ENCODE assay signal across 17 cellular contexts in the genomic region with DNA sequence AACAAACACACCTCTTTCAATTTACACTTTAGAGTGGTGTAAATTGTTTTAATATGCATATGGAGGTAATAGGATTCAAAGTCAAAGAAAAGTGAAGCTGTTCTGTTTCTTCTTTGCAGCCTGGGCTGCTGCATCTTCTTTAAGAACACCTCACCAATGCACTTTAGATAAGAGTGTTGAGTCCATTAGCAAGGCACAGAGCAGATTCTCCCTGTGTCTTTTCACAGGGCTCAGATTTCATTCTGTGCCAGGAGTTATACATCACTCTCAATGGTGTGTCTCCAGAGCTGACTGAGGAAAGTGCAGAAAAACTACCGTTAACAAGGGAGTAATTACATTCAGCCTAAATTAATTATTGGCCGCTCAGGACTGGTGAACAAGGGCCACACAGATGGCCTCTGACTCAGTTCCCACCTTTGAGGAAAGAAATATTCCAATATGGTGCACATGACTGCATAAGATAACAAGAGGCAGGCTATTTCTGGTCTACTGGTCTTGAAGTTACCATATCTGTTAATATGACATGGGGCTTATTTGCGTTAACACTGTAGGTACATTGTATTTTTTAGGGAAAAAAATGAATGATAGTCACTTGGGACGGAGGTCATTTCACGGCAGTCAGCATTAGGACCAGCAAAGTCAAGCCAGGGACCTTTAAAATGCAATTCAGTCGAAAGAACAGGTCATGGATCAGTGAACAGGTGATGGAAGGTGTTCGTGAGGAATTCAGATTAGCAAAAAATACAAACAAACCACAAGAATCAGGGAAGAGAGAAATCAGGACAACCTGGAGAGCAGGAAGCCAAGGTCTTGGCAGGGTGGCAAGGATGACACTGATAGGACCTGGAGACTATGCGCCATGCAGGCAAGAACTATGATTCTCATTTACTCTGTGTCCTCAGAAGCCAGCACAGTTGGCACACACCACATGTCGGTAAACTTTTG.
DNase-seq lines count a peak whose midpoint lies in the region; FAIRE-seq and TF ChIP-seq lines count a peak whose summit lies in the region.
"Had no signal": no experiment of that assay in that cellular context is flagged by ENCODE, and none has a peak within 500 bp of the region (broad histone marks: within the 10 kb centered on the region; RNA-seq: fewer than 3 reads in every experiment).

No MANE protein-coding gene starts in this region.

- no peaks in the 10 kb centered on the region for H3K36me3 ChIP-seq in Caco-2 (ENCODE audit: control insufficient read depth, insufficient read depth, low read length)

- no peaks in the 10 kb centered on the region for H3K27me3 ChIP-seq in Caco-2 (replicated peaks; ENCODE audit: control insufficient read depth, insufficient read depth, low read length)

- H3K9me3 ChIP-seq in Caco-2 = no peaks in the 10 kb centered on the region

- CTCF ChIA-PET in Caco-2 (lab: Charles Lee) = no interaction called here

- in situ Hi-C loops in Caki2 (cut with HindIII; ENCODE audit: low pct_unique_long_range_greater_than_20kb, low sequenced_read_pairs) = no loop called here

- H3K9me3 Mint-ChIP-seq in nephron progenitor cell (peaks cover 3% of the 10 kb centered on the region), chondrocyte (ENCODE audit: low read depth) (peaks cover 2% of the 10 kb centered on the region), Caco-2 (ENCODE audit: unreplicated experiment) (peaks cover 18% of the 10 kb centered on the region)
- H3K9me3 Mint-ChIP-seq: H9 had no signal

- H3K36me3 Mint-ChIP-seq in nephron progenitor cell (ENCODE audit: low read depth) = no peaks in the 10 kb centered on the region
- H3K36me3 Mint-ChIP-seq in chondrocyte (ENCODE audit: low read depth) = no peaks in the 10 kb centered on the region
- no peaks in the 10 kb centered on the region for H3K36me3 Mint-ChIP-seq in Caco-2 (ENCODE audit: insufficient read depth, unreplicated experiment)

- intact Hi-C loops in Caco-2 (cut with micrococcal nuclease; ENCODE audit: unreplicated experiment) = no loop called here

- FAIRE-seq in RCC 7860 (lab: Jason Lieb, UNC) = peak; percentile 83
- FAIRE-seq: A204.1, GM12878 had no signal

- peak; percentile 98 for DNase-seq in Caki2 (ENCODE audit: low read depth)
- DNase-seq in RCC 7860 (ENCODE audit: low spot score) = peak; percentile 58
- DNase-seq in kidney tubule cell (ENCODE audit: low spot score) = peak; percentile 74
- no peak for DNase-seq in nephron progenitor cell
- DNase-seq in chondrocyte (ENCODE audit: low spot score) = no peak
- no peak for DNase-seq in hypothalamus (lab: John Stamatoyannopoulos, UW)
- DNase-seq in Caco-2 = no peak
- DNase-seq: ACHN; CD4-positive, alpha-beta T cell; DMS 273 treated with DMSO at 0.1 percent for 48 hours; DMS53; DND-41; EL; GOT3; H9 had no signal

- H3K4me1 ChIP-seq in Caco-2 = no peaks in the 10 kb centered on the region

- peak overlapping the region; percentile 52 for H3K4me3 Mint-ChIP-seq in nephron progenitor cell
- no peak overlapping the region for H3K4me3 Mint-ChIP-seq in chondrocyte (ENCODE audit: unreplicated experiment)
- no peak overlapping the region for H3K4me3 Mint-ChIP-seq in Caco-2 (ENCODE audit: unreplicated experiment)
- H3K4me3 Mint-ChIP-seq: CD4-positive, alpha-beta T cell; H9 had no signal

- POLR2A ChIA-PET in Caco-2 (lab: Charles Lee) = no interaction called here

- no peak overlapping the region for H3K27ac Mint-ChIP-seq in nephron progenitor cell
- H3K27ac Mint-ChIP-seq in chondrocyte (ENCODE audit: unreplicated experiment) = no peak overlapping the region
- H3K27ac Mint-ChIP-seq in Caco-2 (ENCODE audit: unreplicated experiment) = no peak overlapping the region
- H3K27ac Mint-ChIP-seq: CD4-positive, alpha-beta T cell; H9 had no signal

- H3K4me3 ChIP-seq in Caco-2 (ENCODE audit: low read depth, low read length) = no peak overlapping the region
- H3K4me3 ChIP-seq: GM12878 had no signal

- no peak for TF ChIP-seq CTCF in nephron progenitor cell (IDR thresholded peaks at IDR 0.05)
- no peak for TF ChIP-seq CTCF in chondrocyte (IDR thresholded peaks at IDR 0.05)
- TF ChIP-seq CTCF in Caco-2 (IDR thresholded peaks at IDR 0.05; ENCODE audit: insufficient read depth in 1 of 2, low read depth in 1 of 2, low read length in 1 of 2, severe bottlenecking in 1 of 2, unreplicated experiment in 1 of 2) = no peak

- H3K27me3 Mint-ChIP-seq in nephron progenitor cell (ENCODE audit: low read depth, poor library complexity) (no peaks in the 10 kb centered on the region), chondrocyte (ENCODE audit: low read depth) (peaks cover 9% of the 10 kb centered on the region), Caco-2 (ENCODE audit: insufficient read depth, unreplicated experiment) (no peaks in the 10 kb centered on the region)
- H3K27me3 Mint-ChIP-seq: CD4-positive, alpha-beta T cell had no signal

- no TSS peak for BruUV-seq in Caco-2 (replicated peaks; lab: Mats Ljungman, UMichigan)

- peaks cover 15% of the 10 kb centered on the region for H3K4me1 Mint-ChIP-seq in nephron progenitor cell
- peaks cover 7% of the 10 kb centered on the region for H3K4me1 Mint-ChIP-seq in chondrocyte (ENCODE audit: low read depth)
- H3K4me1 Mint-ChIP-seq in Caco-2 (ENCODE audit: low read depth, unreplicated experiment) = no peaks in the 10 kb centered on the region

Comparison
In these comparisons a context has a peak if more than half of its experiments do, and no peak if none do; other contexts are left out.
1. DNase-seq: peak in Caki2 (single experiment), RCC 7860 (single experiment) and kidney tubule cell (single experiment); none in nephron progenitor cell (single experiment), chondrocyte (single experiment), hypothalamus (0 of 51) and Caco-2 (0 of 2).